ENCODE assay signal across 8 cellular contexts in the genomic region with DNA sequence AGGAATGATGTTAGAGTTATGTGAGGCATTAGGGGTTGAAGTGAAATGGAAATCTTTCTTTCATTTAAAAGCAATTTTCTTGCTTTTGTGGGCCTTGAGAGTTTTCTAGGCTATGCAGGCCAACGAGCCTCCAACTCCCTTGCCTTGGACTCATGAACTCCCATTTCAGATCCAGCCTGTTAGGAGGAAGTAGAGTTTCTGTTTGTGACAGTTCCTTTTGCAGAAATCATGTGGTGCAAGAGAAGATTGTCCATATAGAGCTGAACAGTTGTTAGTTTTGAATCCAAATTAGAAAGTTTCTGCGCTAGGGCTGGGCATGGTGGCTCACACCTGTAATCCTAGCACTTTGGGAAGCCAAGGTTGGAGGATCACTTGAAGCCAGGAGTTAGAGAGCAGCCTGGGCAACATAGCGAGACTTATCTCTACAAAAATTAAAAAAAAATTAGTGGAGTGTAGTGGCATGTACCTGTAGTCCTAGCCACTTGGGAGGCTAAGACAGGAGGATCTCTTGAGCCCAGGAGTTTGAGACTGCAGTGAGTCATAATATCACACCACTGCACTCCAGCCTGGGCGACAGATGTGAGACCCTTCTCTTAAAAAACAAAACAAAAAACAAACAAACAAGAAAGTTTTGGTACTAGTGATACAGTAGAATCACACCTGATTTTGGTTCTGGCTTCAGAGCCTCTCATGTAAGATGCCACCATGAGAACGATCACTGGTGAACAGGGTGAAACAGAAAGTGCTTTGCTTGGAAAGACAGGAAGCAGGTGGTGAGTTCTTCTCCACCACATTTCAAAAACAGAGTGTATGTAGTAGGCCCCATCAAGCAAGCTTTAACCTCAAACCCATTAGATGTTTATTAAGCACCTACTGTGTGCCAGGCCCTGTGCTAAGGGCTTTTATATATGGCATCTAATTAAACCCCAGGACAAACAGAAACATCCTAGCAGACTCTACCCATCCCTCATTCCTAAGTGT. TPM values are rescaled to one million over a fixed set of nuclear protein-coding genes. Genes with fewer than 3 reads are reported as not detected.
A peak's percentile ranks its signal among the peaks of the same experiment; 100 is the strongest.
DNase-seq lines count a peak whose midpoint lies in the region; ATAC-seq and TF ChIP-seq lines count a peak whose summit lies in the region.

No MANE protein-coding gene starts in this region.

- peak overlapping the region in 1 of 2 donors; percentile 85 for H3K4me3 Mint-ChIP-seq in CD14-positive monocyte

- H3K4me3 ChIP-seq in vagina (no peak overlapping the region), uterus (no peak overlapping the region)

- ATAC-seq in GM19372 (IDR thresholded peaks at IDR 0.05; ENCODE audit: low read depth, unreplicated experiment): peak; percentile 85
- peak; percentile 92 for ATAC-seq in HG03354 (IDR thresholded peaks at IDR 0.05; ENCODE audit: poor library complexity, severe bottlenecking, unreplicated experiment)
- peak; percentile 76 to 81 for ATAC-seq in activated naive CD4-positive, alpha-beta T cell treated with anti-CD3 and anti-CD28 coated beads, Interleukin-2, amount 50 U/mL, for 72 hours

- no peak for TF ChIP-seq CTCF in CD14-positive monocyte (IDR thresholded peaks at IDR 0.05)
- no peak for TF ChIP-seq CTCF in vagina (IDR thresholded peaks at IDR 0.05)
- TF ChIP-seq CTCF in uterus (IDR thresholded peaks at IDR 0.05): no peak

- H3K27me3 ChIP-seq in vagina: no peaks in the 10 kb centered on the region
- no peaks in the 10 kb centered on the region for H3K27me3 ChIP-seq in uterus

- intact Hi-C loops in CD14-positive monocyte (cut with micrococcal nuclease) (no loop called here), vagina (cut with DNase I) (no loop called here), uterus (cut with DNase I; ENCODE audit: low total_unique reads) (no loop called here)

- no peaks in the 10 kb centered on the region for H3K27me3 Mint-ChIP-seq in CD14-positive monocyte (ENCODE audit: low read depth in 3 of 3)

- no peaks in the 10 kb centered on the region for H3K9me3 ChIP-seq in vagina
- H3K9me3 ChIP-seq in uterus: no peaks in the 10 kb centered on the region

- H3K36me3 Mint-ChIP-seq in CD14-positive monocyte: peaks cover 0 to 1% of the 10 kb centered on the region in 2 donors
- peaks cover 5 to 9% of the 10 kb centered on the region in 2 donors for H3K36me3 Mint-ChIP-seq in activated naive CD4-positive, alpha-beta T cell treated with anti-CD3 and anti-CD28 coated beads, Interleukin-2, amount 50 U/mL, for 72 hours

- peaks cover 41% of the 10 kb centered on the region for H3K4me1 Mint-ChIP-seq in CD14-positive monocyte

- H3K27ac ChIP-seq in vagina (no peak overlapping the region), uterus (peak overlapping the region in 1 of 2 donors; percentile 10)

- no peak for DNase-seq in CD14-positive monocyte (ENCODE audit: low spot score)
- no peak for DNase-seq in activated naive CD4-positive, alpha-beta T cell treated with anti-CD3 and anti-CD28 coated beads, Interleukin-2, amount 50 U/mL, for 72 hours (ENCODE audit: low spot score in 2 of 2)
- DNase-seq in vagina (ENCODE audit: extremely low spot score in 2 of 2): no peak
- DNase-seq in ureter (ENCODE audit: low spot score): no peak
- DNase-seq in amniotic stem cell (lab: John Stamatoyannopoulos, UW): no peak
- DNase-seq in uterus: no peak

- peak overlapping the region; percentile 92 to 98 (median 97) for H3K27ac Mint-ChIP-seq in CD14-positive monocyte
- peak overlapping the region; percentile 68 to 81 for H3K27ac Mint-ChIP-seq in activated naive CD4-positive, alpha-beta T cell treated with anti-CD3 and anti-CD28 coated beads, Interleukin-2, amount 50 U/mL, for 72 hours

- H3K36me3 ChIP-seq in vagina (no peaks in the 10 kb centered on the region), uterus (no peaks in the 10 kb centered on the region)

- TF ChIP-seq POLR2A in vagina (IDR thresholded peaks at IDR 0.05): no peak
- no peak for TF ChIP-seq POLR2A in uterus (IDR thresholded peaks at IDR 0.05)

- peaks cover 0 to 2% (median 0%) of the 10 kb centered on the region in 7 donors for H3K9me3 Mint-ChIP-seq in CD14-positive monocyte
- H3K9me3 Mint-ChIP-seq in activated naive CD4-positive, alpha-beta T cell treated with anti-CD3 and anti-CD28 coated beads, Interleukin-2, amount 50 U/mL, for 72 hours: peaks cover 0 to 3% of the 10 kb centered on the region in 2 donors

- H3K4me1 ChIP-seq in vagina: peaks cover 15% of the 10 kb centered on the region
- H3K4me1 ChIP-seq in uterus: peaks cover 6 to 10% of the 10 kb centered on the region in 2 donors

RNA-seq across cellular contexts. Expression of a gene that starts 47.5 kb away (rescaled TPM):
- 1 to 10 TPM; 4.4 to 7.5 TPM for polyA plus RNA-seq in CD14-positive monocyte
- total RNA-seq in activated naive CD4-positive, alpha-beta T cell treated with anti-CD3 and anti-CD28 coated beads, Interleukin-2, amount 50 U/mL, for 72 hours: 10 to 100 TPM; 54.2 to 64.0 TPM
- total RNA-seq in vagina (161 TPM), ureter (130 TPM), uterus (100 to 1,000 TPM; 189 to 314 (median 254) TPM)
